Comparison of ENCODE assay signal across 30 cellular contexts in the genomic region with DNA sequence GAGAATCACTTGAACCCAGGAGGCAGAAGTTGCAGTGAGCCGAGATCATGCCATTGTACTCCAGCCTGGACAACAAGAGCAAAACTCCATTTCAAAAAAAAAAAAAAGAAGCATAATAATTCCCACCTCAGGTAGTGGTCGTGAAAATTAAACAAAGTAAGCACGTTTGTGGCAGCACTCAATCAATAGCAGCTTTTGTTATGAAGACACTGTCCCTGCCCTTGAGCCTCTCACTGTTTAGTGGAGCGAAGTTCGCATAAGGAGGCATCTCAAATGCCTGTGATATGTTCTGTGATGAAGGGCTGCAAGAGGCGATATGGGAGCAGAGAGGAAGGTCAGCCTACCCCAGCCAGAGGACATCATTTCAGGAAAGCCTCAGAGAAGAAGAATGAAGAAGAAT. TPM values are rescaled to one million over a fixed set of nuclear protein-coding genes. Genes with fewer than 3 reads are reported as not detected.
"Had no signal": no experiment of that assay in that cellular context is flagged by ENCODE, and none has a peak within 500 bp of the region (broad histone marks: within the 10 kb centered on the region; RNA-seq: fewer than 3 reads in every experiment).

No MANE protein-coding gene starts in this region.

- ATAC-seq: activated CD4-positive, CD25-positive, alpha-beta regulatory T cell treated with anti-CD3 and anti-CD28 coated beads, Interleukin-2, amount 50 U/mL, for 24 hours; activated CD8-positive, alpha-beta T cell treated with anti-CD3 and anti-CD28 coated beads for 36 hours; activated T-cell treated with anti-CD3 and anti-CD28 coated beads, Interleukin-2, amount 50 U/mL, for 4 hours; activated T-helper 17 cell treated with anti-CD3 and anti-CD28 coated beads, Interleukin-2, amount 50 U/mL, for 72 hours; effector memory CD8-positive, alpha-beta T cell; gastroesophageal sphincter; heart right ventricle had no signal

- H3K9me3 ChIP-seq: esophagus squamous epithelium, gastroesophageal sphincter, heart right ventricle had no signal

- H3K9me3 Mint-ChIP-seq: activated B cell treated with CpG ODN at 0.5 μM for 24 hours; activated CD8-positive, alpha-beta T cell treated with anti-CD3 and anti-CD28 coated beads for 36 hours; activated T-cell treated with anti-CD3 and anti-CD28 coated beads, Interleukin-2, amount 50 U/mL, for 4 hours; T-helper 1 cell treated with Interleukin-12 subunit alpha and Interleukin-12 subunit beta and Interleukin-4 antibody, amounts not matched to agents 30 μg/mL and 1 μg/mL, for 36 hours had no signal

- H3K4me3 ChIP-seq: esophagus squamous epithelium, gastroesophageal sphincter, heart right ventricle had no signal

- H3K36me3 Mint-ChIP-seq: activated naive CD8-positive, alpha-beta T cell had no signal

- H3K27ac Mint-ChIP-seq: activated B cell treated with CpG ODN at 0.5 μM for 24 hours; activated CD8-positive, alpha-beta T cell treated with anti-CD3 and anti-CD28 coated beads for 36 hours; activated naive CD8-positive, alpha-beta T cell; activated T-helper 17 cell treated with anti-CD3 and anti-CD28 coated beads, Interleukin-2, amount 50 U/mL, for 72 hours; effector memory CD8-positive, alpha-beta T cell; T-helper 1 cell treated with Interleukin-12 subunit alpha and Interleukin-12 subunit beta and Interleukin-4 antibody, amounts not matched to agents 30 μg/mL and 1 μg/mL, for 36 hours had no signal

- H3K27me3 Mint-ChIP-seq: activated CD8-positive, alpha-beta T cell treated with anti-CD3 and anti-CD28 coated beads for 36 hours; activated T-helper 17 cell treated with anti-CD3 and anti-CD28 coated beads, Interleukin-2, amount 50 U/mL, for 72 hours; central memory CD8-positive, alpha-beta T cell; effector memory CD8-positive, alpha-beta T cell had no signal

- H3K4me3 Mint-ChIP-seq: activated B cell treated with CpG ODN at 0.5 μM for 24 hours; activated CD8-positive, alpha-beta T cell treated with anti-CD3 and anti-CD28 coated beads for 36 hours; activated naive CD8-positive, alpha-beta T cell; activated T-cell treated with anti-CD3 and anti-CD28 coated beads, Interleukin-2, amount 50 U/mL, for 4 hours; activated T-helper 17 cell treated with anti-CD3 and anti-CD28 coated beads, Interleukin-2, amount 50 U/mL, for 72 hours; central memory CD8-positive, alpha-beta T cell; effector memory CD8-positive, alpha-beta T cell; T-helper 1 cell treated with Interleukin-12 subunit alpha and Interleukin-12 subunit beta and Interleukin-4 antibody, amounts not matched to agents 30 μg/mL and 1 μg/mL, for 36 hours had no signal

- DNase-seq: activated B cell treated with CpG ODN at 0.5 μM for 24 hours; activated CD4-positive, alpha-beta T cell treated with anti-CD3 and anti-CD28 coated beads for 48 hours; activated CD4-positive, alpha-beta T cell treated with anti-CD3 and anti-CD28 coated beads, Interleukin-2, amount 50 U/mL, for 1 hour; activated CD4-positive, alpha-beta T cell treated with anti-CD3 and anti-CD28 coated beads, Interleukin-2, amount 50 U/mL, for 48 hours; activated CD8-positive, alpha-beta memory T cell treated with anti-CD3 and anti-CD28 coated beads for 24 hours; activated CD8-positive, alpha-beta T cell treated with anti-CD3 and anti-CD28 coated beads for 36 hours; activated effector memory CD4-positive, alpha-beta T cell treated with Interleukin-2 at 50 U/mL for 16 hours; activated gamma-delta T cell treated with Interleukin-2 at 50 U/mL for 16 hours; activated naive CD4-positive, alpha-beta T cell treated with anti-CD3 and anti-CD28 coated beads, Interleukin-2, amount 50 U/mL, for 16 hours; activated naive CD4-positive, alpha-beta T cell treated with Interleukin-2 at 50 U/mL for 16 hours; activated T-cell treated with anti-CD3 and anti-CD28 coated beads, Interleukin-2, amount 50 U/mL, for 4 hours; amniotic stem cell; anterior cingulate cortex; brain microvascular endothelial cell; cortex of kidney; dermis blood vessel endothelial cell; effector CD4-positive, alpha-beta T cell; effector memory CD8-positive, alpha-beta T cell; esophagus squamous epithelium; foreskin melanocyte; heart right ventricle; T1000; WERI-Rb-1 had no signal

- H3K27ac ChIP-seq: brain microvascular endothelial cell, epithelial cell of prostate, esophagus squamous epithelium, gastroesophageal sphincter, WERI-Rb-1 had no signal

- H3K36me3 ChIP-seq: brain microvascular endothelial cell, esophagus squamous epithelium, gastroesophageal sphincter, heart right ventricle, WERI-Rb-1 had no signal

- H3K4me1 Mint-ChIP-seq: activated B cell treated with CpG ODN at 0.5 μM for 24 hours; activated T-helper 17 cell treated with anti-CD3 and anti-CD28 coated beads, Interleukin-2, amount 50 U/mL, for 72 hours; central memory CD8-positive, alpha-beta T cell had no signal

- H3K27me3 ChIP-seq: brain microvascular endothelial cell, esophagus squamous epithelium, heart right ventricle had no signal

RNA-seq across cellular contexts. Expression of gene RASAL2, which starts 43.8 kb away (rescaled TPM):
- total RNA-seq: activated CD8-positive, alpha-beta T cell treated with anti-CD3 and anti-CD28 coated beads for 36 hours had no signal
